8 cellular contexts compared by ENCODE assay signal in the genomic region with DNA sequence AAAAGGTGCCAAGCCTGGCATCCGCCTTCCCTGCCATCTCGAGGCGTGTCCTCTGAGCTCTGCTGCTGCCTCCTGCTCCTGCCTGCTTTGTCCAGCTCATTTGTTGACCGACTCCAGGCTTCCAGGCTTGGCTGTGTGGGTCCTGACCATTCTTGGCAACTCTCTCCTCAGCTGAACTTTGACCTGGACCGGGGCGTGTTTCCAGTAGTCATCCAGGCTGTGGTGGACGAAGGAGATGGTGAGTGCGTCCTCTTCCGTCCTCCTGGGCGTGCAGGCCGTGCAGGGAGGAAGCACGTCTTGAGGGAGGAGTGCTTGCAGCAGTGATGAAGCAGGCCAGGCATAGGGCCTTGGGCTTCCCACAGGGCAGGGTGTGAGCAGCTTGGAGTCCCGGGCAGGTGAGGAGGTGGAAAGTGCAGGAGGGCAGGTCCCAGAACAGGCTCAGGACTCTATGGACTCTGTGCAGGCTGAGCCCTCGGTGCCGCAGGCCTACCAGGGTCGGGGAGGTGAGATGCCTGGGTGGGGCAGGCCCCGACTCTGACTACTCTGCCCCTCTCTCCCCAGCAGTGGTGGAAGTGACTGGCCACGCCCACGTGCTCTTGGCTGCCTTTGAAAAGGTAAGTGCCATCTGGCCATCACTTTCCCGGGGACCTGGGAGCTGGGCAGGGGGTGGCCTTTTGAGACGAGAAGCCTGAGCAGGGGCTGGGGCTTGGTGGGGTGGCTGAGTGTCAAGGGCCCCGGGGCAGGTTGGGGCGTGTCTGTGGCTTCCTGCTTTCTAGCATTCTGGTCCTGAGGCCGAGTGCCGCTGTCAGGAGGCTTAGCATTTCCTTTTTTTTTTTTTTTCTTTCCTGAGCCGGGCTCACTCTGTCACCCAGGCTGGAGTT. TPM values are rescaled to one million over a fixed set of nuclear protein-coding genes. Genes with fewer than 3 reads are reported as not detected.
DNase-seq lines count a peak whose midpoint lies in the region; ATAC-seq and TF ChIP-seq lines count a peak whose summit lies in the region.

No MANE protein-coding gene starts in this region.

- peaks cover 4% of the 10 kb centered on the region for H3K36me3 Mint-ChIP-seq in IgD-negative memory B cell
- peaks cover 31% of the 10 kb centered on the region for H3K36me3 Mint-ChIP-seq in activated B cell treated with CpG ODN at 0.5 μM for 24 hours (ENCODE audit: low read depth)

- no peaks in the 10 kb centered on the region for H3K9me3 Mint-ChIP-seq in IgD-negative memory B cell
- H3K9me3 Mint-ChIP-seq in activated B cell treated with CpG ODN at 0.5 μM for 24 hours, result no peaks in the 10 kb centered on the region

- no peaks in the 10 kb centered on the region for H3K9me3 ChIP-seq in duodenal mucosa (ENCODE audit: control insufficient read depth in 1 of 2, low read length in 2 of 2)
- H3K9me3 ChIP-seq in OCI-LY7 (ENCODE audit: low read length), result no peaks in the 10 kb centered on the region

- H3K4me1 ChIP-seq in duodenal mucosa (ENCODE audit: control insufficient read depth in 1 of 2, insufficient read depth in 2 of 2, low read length in 2 of 2) (peaks cover 21 to 33% of the 10 kb centered on the region in 2 donors), OCI-LY7 (ENCODE audit: insufficient read depth, low read length, poor library complexity, severe bottlenecking) (no peaks in the 10 kb centered on the region)

- H3K79me2 ChIP-seq in OCI-LY7 (ENCODE audit: insufficient read depth, low read depth, low read length), result no peaks in the 10 kb centered on the region

- no peak overlapping the region for H2AFZ ChIP-seq in OCI-LY7 (ENCODE audit: low read length)

- CTCF ChIA-PET in activated B cell treated with CpG ODN at 0.5 μM for 24 hours (lab: Charles Lee), result no interaction called here
- CTCF ChIA-PET in OCI-LY7 (lab: Charles Lee; ENCODE audit: unreplicated experiment), result no interaction called here

- H3K27ac ChIP-seq in duodenal mucosa (ENCODE audit: low read depth, low read length), result peak overlapping the region; percentile 70
- no peak overlapping the region for H3K27ac ChIP-seq in OCI-LY7 (ENCODE audit: low read depth, low read length, poor library complexity, severe bottlenecking)

- H3K4me3 ChIP-seq in duodenal mucosa (ENCODE audit: low read depth in 1 of 2, low read length in 2 of 2), result peak overlapping the region; percentile 2 to 28
- no peak overlapping the region for H3K4me3 ChIP-seq in OCI-LY7 (ENCODE audit: low read depth, low read length, poor library complexity, severe bottlenecking)
- no peak overlapping the region for H3K4me3 ChIP-seq in lower leg skin (ENCODE audit: low read depth, poor library complexity, severe bottlenecking)

- BruUV-seq in OCI-LY7 (replicated peaks; lab: Mats Ljungman, UMichigan), result no TSS peak

- H3K36me3 ChIP-seq in duodenal mucosa (ENCODE audit: control insufficient read depth in 1 of 2, insufficient read depth in 2 of 2, low read length in 2 of 2), result peaks cover 22 to 68% of the 10 kb centered on the region in 2 donors
- peaks cover 29% of the 10 kb centered on the region for H3K36me3 ChIP-seq in OCI-LY7 (ENCODE audit: insufficient read depth, low read length)

- DNase-seq in activated B cell treated with CpG ODN at 0.5 μM for 24 hours (no peak), NAMALWA (ENCODE audit: low spot score) (no peak), NCI-H187 (lab: John Stamatoyannopoulos, UW) (no peak), OCI-LY7 (ENCODE audit: low spot score) (no peak), lower leg skin (ENCODE audit: low spot score in 2 of 2) (no peak)
- peak; percentile 69 for DNase-seq in stimulated activated CD4-positive, alpha-beta T cell treated with anti-CD3 and anti-CD28 coated beads, Interleukin-15, amount 100 ng/mL, for 24 hours

- H3K4me1 Mint-ChIP-seq in IgD-negative memory B cell (peaks cover 0 to 14% (median 14%) of the 10 kb centered on the region in 3 donors), activated B cell treated with CpG ODN at 0.5 μM for 24 hours (peaks cover 24% of the 10 kb centered on the region)

- H3K27ac Mint-ChIP-seq in IgD-negative memory B cell, result peak overlapping the region in 2 of 3 donors; percentile 65 to 71
- peak overlapping the region; percentile 33 for H3K27ac Mint-ChIP-seq in activated B cell treated with CpG ODN at 0.5 μM for 24 hours

- ATAC-seq in activated B cell treated with CpG ODN at 0.5 μM for 24 hours (ENCODE audit: low read depth), result peak; percentile 61

- no peaks in the 10 kb centered on the region for H4K20me1 ChIP-seq in OCI-LY7 (ENCODE audit: insufficient read depth, low read length)

- peak overlapping the region in 3 of 4 donors; percentile 48 to 89 (median 67) for H3K4me3 Mint-ChIP-seq in IgD-negative memory B cell
- peak overlapping the region; percentile 32 for H3K4me3 Mint-ChIP-seq in activated B cell treated with CpG ODN at 0.5 μM for 24 hours

- H3K9me2 ChIP-seq in OCI-LY7 (ENCODE audit: insufficient read depth, low read length), result no peaks in the 10 kb centered on the region

- H3K9ac ChIP-seq in duodenal mucosa (ENCODE audit: low read depth in 1 of 2, low read length in 2 of 2), result peak overlapping the region; percentile 8 to 39

- intact Hi-C loops in activated B cell treated with CpG ODN at 0.5 μM for 24 hours (cut with micrococcal nuclease) (no loop called here), OCI-LY7 (cut with micrococcal nuclease; ENCODE audit: unreplicated experiment) (no loop called here), lower leg skin (cut with DNase I; ENCODE audit: low total_unique reads) (no loop called here)

- TF ChIP-seq CTCF in activated B cell treated with CpG ODN at 0.5 μM for 24 hours (IDR thresholded peaks at IDR 0.05) (no peak), OCI-LY7 (conservative IDR thresholded peaks at IDR 0.05; ENCODE audit: low read length) (no peak), lower leg skin (IDR thresholded peaks at IDR 0.05) (no peak)

- no peaks in the 10 kb centered on the region for H3K27me3 Mint-ChIP-seq in IgD-negative memory B cell
- H3K27me3 Mint-ChIP-seq in activated B cell treated with CpG ODN at 0.5 μM for 24 hours, result no peaks in the 10 kb centered on the region

- 44 to 53% methylated on average over 22 to 26 of the region's 26 CpGs for WGBS in lower leg skin, 2 donors

- H3K27me3 ChIP-seq in duodenal mucosa (ENCODE audit: control insufficient read depth in 1 of 2, insufficient read depth in 2 of 2, low read length in 2 of 2), result no peaks in the 10 kb centered on the region

- no peak overlapping the region for H3K4me2 ChIP-seq in OCI-LY7 (ENCODE audit: low read length)

- TF ChIP-seq POLR2A in lower leg skin (IDR thresholded peaks at IDR 0.05), result no peak

- POLR2A ChIA-PET in activated B cell treated with CpG ODN at 0.5 μM for 24 hours (lab: Charles Lee), result no interaction called here
- POLR2A ChIA-PET in OCI-LY7 (lab: Charles Lee), result no interaction called here

RNA-seq across cellular contexts. Expression of a gene that starts 28.6 kb away (rescaled TPM):
- 74.0 TPM for polyA plus RNA-seq in IgD-negative memory B cell
- total RNA-seq in activated B cell treated with CpG ODN at 0.5 μM for 24 hours (32.0 and 32.9 TPM in 2 replicates), OCI-LY7 (2022) (15.9 and 18.9 TPM in 2 replicates), lower leg skin (10 to 100 TPM; 18.5 to 27.8 (median 23.6) TPM)
- 14.9 and 17.8 TPM in 2 replicates for total RNA-seq in OCI-LY7 (2014; rRNA removed; shearing (Covaris generic))

RNA-seq across cellular contexts. Expression of a gene that starts 40.2 kb away (rescaled TPM):
- 8.5 TPM for polyA plus RNA-seq in IgD-negative memory B cell
- total RNA-seq in activated B cell treated with CpG ODN at 0.5 μM for 24 hours, result 69.6 and 88.6 TPM in 2 replicates
- 14.1 and 14.3 TPM in 2 replicates for total RNA-seq in OCI-LY7 (2014; rRNA removed; shearing (Covaris generic))
- total RNA-seq in OCI-LY7 (2022), result 43.1 and 45.4 TPM in 2 replicates
- total RNA-seq in lower leg skin, result 10 to 100 TPM; 35.3 to 53.4 (median 40.1) TPM

RNA-seq across cellular contexts. Expression of a gene that starts 50.1 kb away (rescaled TPM):
- polyA plus RNA-seq in IgD-negative memory B cell, result 6.7 TPM
- 17.2 and 23.4 TPM in 2 replicates for total RNA-seq in activated B cell treated with CpG ODN at 0.5 μM for 24 hours
- 11.1 and 12.6 TPM in 2 replicates for total RNA-seq in OCI-LY7 (2014; rRNA removed; shearing (Covaris generic))
- 34.1 and 34.9 TPM in 2 replicates for total RNA-seq in OCI-LY7 (2022)
- total RNA-seq in lower leg skin, result 10 to 100 TPM in 3 of 4 donors, 1 to 10 TPM in 1; 9.8 to 14.9 (median 14.3) TPM

Comparison
In these comparisons a context has a peak if more than half of its experiments do, and no peak if none do; other contexts are left out.
1. H3K4me3 ChIP-seq: peak in duodenal mucosa (2 of 2); none in OCI-LY7 (single experiment) and lower leg skin (single experiment).